Comparison of ENCODE assay signal across 8 cellular contexts in genomic region chr2:60551241-60552095, GRCh38. TPM values are rescaled to one million over a fixed set of nuclear protein-coding genes. Genes with fewer than 3 reads are reported as not detected.
DNase-seq lines count a peak whose midpoint lies in the region; ATAC-seq, FAIRE-seq and TF ChIP-seq lines count a peak whose summit lies in the region.

No MANE protein-coding gene starts in this region.

- H3K9me3 ChIP-seq in endothelial cell of umbilical vein (replicated peaks; ENCODE audit: control insufficient read depth, insufficient read depth, low read length) = no peaks in the 10 kb centered on the region

- no peak for DNase-seq in AG09309 (ENCODE audit: low read depth)
- DNase-seq in SK-MEL-5 (ENCODE audit: low read depth, low spot score) = peak; percentile 48
- DNase-seq in endothelial cell of umbilical vein (ENCODE audit: low read depth, low spot score) = no peak
- DNase-seq in natural killer cell treated with Interleukin-12 subunit alpha and Interleukin-12 subunit beta and Interleukin-15 and Interleukin-18, amount 100 ng/mL, for 72 hours (ENCODE audit: low spot score) = no peak
- DNase-seq in NK-92 treated with Interleukin-12 subunit alpha and Interleukin-12 subunit beta, amount 100 ng/mL, for 24 hours (lab: John Stamatoyannopoulos, UW) = no peak
- DNase-seq in GM10248 (ENCODE audit: extremely low spot score) = no peak

- intact Hi-C loops in endothelial cell of umbilical vein (cut with micrococcal nuclease) = loop anchor here (5.0 kb wide), 1 partner anchor 1919 kb away; no protein-coding TSS in a partner anchor

- H3K4me1 ChIP-seq in endothelial cell of umbilical vein (ENCODE audit: control insufficient read depth, extremely low read depth, insufficient read depth, low read length) = peaks cover 25% of the 10 kb centered on the region

- H3K4me1 Mint-ChIP-seq in natural killer cell treated with Interleukin-12 subunit alpha and Interleukin-12 subunit beta and Interleukin-15 and Interleukin-18, amount 100 ng/mL, for 72 hours (ENCODE audit: low read depth in 2 of 2) = peaks cover 23 to 27% of the 10 kb centered on the region in 2 donors

- dilution Hi-C loops in endothelial cell of umbilical vein (cut with MboI; ENCODE audit: extremely low pct_ligation_motif_present, low sequenced_read_pairs) = no loop called here

- H3K27me3 ChIP-seq in endothelial cell of umbilical vein (ENCODE audit: control insufficient read depth in 2 of 2, insufficient read depth in 2 of 2, low read length in 2 of 2) = peaks cover 49 to 78% of the 10 kb centered on the region in 2 experiments

- no peaks in the 10 kb centered on the region for H3K9me1 ChIP-seq in endothelial cell of umbilical vein (replicated peaks; ENCODE audit: control insufficient read depth, extremely low read depth, insufficient read depth, low read length)

- H3K9ac ChIP-seq in endothelial cell of umbilical vein (replicated peaks; ENCODE audit: extremely low read depth, insufficient read depth, low read length) = no peak overlapping the region

- peak overlapping the region; percentile 66 for H3K4me3 Mint-ChIP-seq in natural killer cell treated with Interleukin-12 subunit alpha and Interleukin-12 subunit beta and Interleukin-15 and Interleukin-18, amount 100 ng/mL, for 72 hours

- H3K79me2 ChIP-seq in endothelial cell of umbilical vein (ENCODE audit: control insufficient read depth, insufficient read depth, low read length) = no peaks in the 10 kb centered on the region

- in situ Hi-C loops in SK-MEL-5 (cut with HindIII; ENCODE audit: low pct_unique_long_range_greater_than_20kb, low sequenced_read_pairs) = no loop called here

- no peak for TF ChIP-seq CTCF in AG09309 (IDR thresholded peaks at IDR 0.05; ENCODE audit: control insufficient read depth, insufficient read depth, low read depth, low read length, missing control alignments)
- no peak for TF ChIP-seq CTCF in endothelial cell of umbilical vein (IDR thresholded peaks at IDR 0.05; ENCODE audit: extremely low read depth in 1 of 2, insufficient read depth in 1 of 2, low read depth in 1 of 2, low read length in 2 of 2)
- TF ChIP-seq CTCF in GM10248 (IDR thresholded peaks at IDR 0.05; ENCODE audit: control extremely low read depth, extremely low read depth, low read depth, missing control alignments) = no peak

- H2AFZ ChIP-seq in endothelial cell of umbilical vein (ENCODE audit: low read depth, low read length) = no peak overlapping the region

- H3K27me3 Mint-ChIP-seq in natural killer cell treated with Interleukin-12 subunit alpha and Interleukin-12 subunit beta and Interleukin-15 and Interleukin-18, amount 100 ng/mL, for 72 hours = peaks cover 32 to 58% of the 10 kb centered on the region in 2 donors

- POLR2A ChIA-PET in endothelial cell of umbilical vein (lab: Charles Lee) = no interaction called here
- POLR2A ChIA-PET in GM10248 (lab: Yijun Ruan, JAX) = no interaction called here

- no peak overlapping the region for H3K27ac ChIP-seq in endothelial cell of umbilical vein (ENCODE audit: insufficient read depth, low read depth, low read length)

- no peaks in the 10 kb centered on the region for H3K9me3 Mint-ChIP-seq in natural killer cell treated with Interleukin-12 subunit alpha and Interleukin-12 subunit beta and Interleukin-15 and Interleukin-18, amount 100 ng/mL, for 72 hours

- no peak overlapping the region for H3K27ac Mint-ChIP-seq in natural killer cell treated with Interleukin-12 subunit alpha and Interleukin-12 subunit beta and Interleukin-15 and Interleukin-18, amount 100 ng/mL, for 72 hours

- ATAC-seq in natural killer cell treated with Interleukin-12 subunit alpha and Interleukin-12 subunit beta and Interleukin-15 and Interleukin-18, amount 100 ng/mL, for 72 hours = no peak
- ATAC-seq in HG03342 (IDR thresholded peaks at IDR 0.05; ENCODE audit: unreplicated experiment) = no peak

- no peaks in the 10 kb centered on the region for H3K36me3 Mint-ChIP-seq in natural killer cell treated with Interleukin-12 subunit alpha and Interleukin-12 subunit beta and Interleukin-15 and Interleukin-18, amount 100 ng/mL, for 72 hours

- no TSS peak for BruUV-seq in endothelial cell of umbilical vein (replicated peaks; lab: Mats Ljungman, UMichigan)

- H3K4me3 ChIP-seq in AG09309 (ENCODE audit: control insufficient read depth, low read depth, low read length) = peak overlapping the region; percentile 94
- peak overlapping the region in 1 of 3 experiments; percentile 34 for H3K4me3 ChIP-seq in endothelial cell of umbilical vein (replicated peaks in 1 of 3; ENCODE audit: insufficient read depth in 1 of 3, low read depth in 1 of 3, low read length in 3 of 3)

- TF ChIP-seq POLR2A in GM19099 (IDR thresholded peaks at IDR 0.05; ENCODE audit: extremely low read depth, insufficient read length, low read depth) (peak; percentile 25), endothelial cell of umbilical vein (IDR thresholded peaks at IDR 0.05; ENCODE audit: low read depth, low read length) (no peak)

- no peak for FAIRE-seq in endothelial cell of umbilical vein (lab: Jason Lieb, UNC)

- CTCF ChIA-PET in endothelial cell of umbilical vein (lab: Charles Lee) (interaction anchor here (1.4 kb wide), 1 partner anchor 9 kb away, joined by 4 read pairs; no protein-coding TSS in a partner anchor), GM10248 (lab: Yijun Ruan, JAX) (interaction anchor here (1.7 to 2.9 kb wide), 5 partner anchors 12 to 1527 kb away, joined by 6 to 22 read pairs (median 6); no protein-coding TSS in a partner anchor)

- H3K4me2 ChIP-seq in endothelial cell of umbilical vein (ENCODE audit: insufficient read depth, low read length) = peak overlapping the region; percentile 22

- H4K20me1 ChIP-seq in endothelial cell of umbilical vein (replicated peaks; ENCODE audit: control insufficient read depth, extremely low read depth, insufficient read depth, low read length) = no peaks in the 10 kb centered on the region

- no peaks in the 10 kb centered on the region for H3K36me3 ChIP-seq in endothelial cell of umbilical vein (ENCODE audit: control insufficient read depth in 2 of 2, extremely low read depth in 1 of 2, insufficient read depth in 2 of 2, low read length in 2 of 2)

TF ChIP-seq in endothelial cell of umbilical vein, 7 proteins besides CTCF, POLR2A, EP300 and RAD21:
- TF ChIP-seq MYC (IDR thresholded peaks at IDR 0.05; ENCODE audit: low read depth, low read length) (no peak), EZH2 (IDR thresholded peaks at IDR 0.05; ENCODE audit: borderline replicate concordance, low read depth, low read length, severe bottlenecking) (peak; percentile 80), FOS (IDR thresholded peaks at IDR 0.05; ENCODE audit: borderline replicate concordance, insufficient read depth, low read length) (no peak)
TF ChIP-seq in endothelial cell of umbilical vein: peak in this region for 1.

RNA-seq across cellular contexts. Expression of gene BCL11A, which starts 2.0 kb away (rescaled TPM):
- 3.1 and 4.7 TPM in 2 replicates for total RNA-seq in SK-MEL-5 (2014; rRNA removed; shearing (Covaris generic))
- 4.3 and 5.0 TPM in 2 replicates for polyA plus RNA-seq in SK-MEL-5 (2015; cell fraction: cytosol; rRNA removed)
- polyA plus RNA-seq in SK-MEL-5 (2015; cell fraction: nucleus; rRNA removed) = 6.9 and 8.2 TPM in 2 replicates
- 0.88 and 0.92 TPM in 2 replicates for total RNA-seq in endothelial cell of umbilical vein
- polyA plus RNA-seq in endothelial cell of umbilical vein = 0.12 and 0.16 TPM in 2 replicates
- polyA plus RNA-seq in endothelial cell of umbilical vein (2011; cell fraction: cytosol; rRNA removed) = 0.11 and 0.26 TPM in 2 replicates
- polyA plus RNA-seq in endothelial cell of umbilical vein (2011; cell fraction: nucleus; rRNA removed) = 0.99 and 1.2 TPM in 2 replicates
- polyA plus RNA-seq in endothelial cell of umbilical vein (2012) = 1.0 and 1.4 TPM in 2 replicates
- polyA minus RNA-seq in endothelial cell of umbilical vein = 0.29 and 0.66 TPM in 2 replicates
- not detected for polyA minus RNA-seq in endothelial cell of umbilical vein (2011; cell fraction: cytosol; rRNA and poly(A)+ RNA removed)
- 1.4 and 1.5 TPM in 2 replicates for polyA minus RNA-seq in endothelial cell of umbilical vein (2011; cell fraction: nucleus; rRNA and poly(A)+ RNA removed)
- under 1 TPM in 1 of 2 donors, not detected in 1; 0.81 TPM for total RNA-seq in natural killer cell treated with Interleukin-12 subunit alpha and Interleukin-12 subunit beta and Interleukin-15 and Interleukin-18, amount 100 ng/mL, for 72 hours
